In the genomic region with DNA sequence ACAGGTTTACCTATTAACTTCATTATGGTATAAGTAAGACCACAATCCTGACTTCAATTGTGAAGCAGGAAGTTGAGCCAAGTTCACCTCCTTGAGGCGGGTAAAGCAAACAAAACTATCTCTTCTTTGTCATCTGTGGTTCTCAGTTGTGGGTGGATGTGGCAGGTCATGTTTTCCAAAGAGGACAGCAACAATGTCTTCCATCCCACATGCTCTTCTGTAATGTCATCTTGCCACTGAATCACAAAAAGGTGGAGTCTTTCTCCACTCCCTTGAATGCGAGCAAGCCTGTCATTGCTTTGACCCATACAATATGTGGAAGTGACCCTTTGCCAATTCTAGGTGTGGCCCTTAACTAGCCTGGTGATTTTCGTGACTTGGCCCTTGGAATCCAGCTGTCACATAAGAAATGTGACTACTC, we compare ENCODE assay signal across 19 cellular contexts.
DNase-seq lines count a peak whose midpoint lies in the region; ATAC-seq, FAIRE-seq and TF ChIP-seq lines count a peak whose summit lies in the region.
"Had no signal": no experiment of that assay in that cellular context is flagged by ENCODE, and none has a peak within 500 bp of the region (broad histone marks: within the 10 kb centered on the region; RNA-seq: fewer than 3 reads in every experiment).

No MANE protein-coding gene starts in this region.

- FAIRE-seq in A549 (lab: Jason Lieb, UNC) (no peak), bronchial epithelial cell (lab: Jason Lieb, UNC) (peak; percentile 82)
- FAIRE-seq: D721Med had no signal

- H3K27me3 ChIP-seq in GM23248 (replicated peaks; ENCODE audit: insufficient read depth) (no peaks in the 10 kb centered on the region), bronchial epithelial cell (ENCODE audit: control insufficient read depth, insufficient read depth, low read length) (no peaks in the 10 kb centered on the region), mesenchymal stem cell (ENCODE audit: control insufficient read depth in 1 of 2, insufficient read depth in 1 of 2, low read length in 2 of 2) (no peaks in the 10 kb centered on the region), WERI-Rb-1 (ENCODE audit: insufficient read depth, low read depth, severe bottlenecking) (no peaks in the 10 kb centered on the region), foreskin keratinocyte (no peaks in the 10 kb centered on the region)
- H3K27me3 ChIP-seq: SJCRH30 had no signal

- peak overlapping the region; percentile 12 for H2AK5ac ChIP-seq in mesenchymal stem cell (ENCODE audit: low read length, severe bottlenecking)

- no peak overlapping the region for H2BK12ac ChIP-seq in mesenchymal stem cell (ENCODE audit: low read length in 2 of 2)

- in situ Hi-C loops in GM23248 (cut with MboI): no loop called here

- TF ChIP-seq CTCF in A549 (IDR thresholded peaks at IDR 0.05) (no peak), bronchial epithelial cell (IDR thresholded peaks at IDR 0.05; ENCODE audit: insufficient read depth, low read length, severe bottlenecking) (no peak), WERI-Rb-1 (IDR thresholded peaks at IDR 0.05; ENCODE audit: low read depth, low read length) (no peak), foreskin keratinocyte (conservative IDR thresholded peaks at IDR 0.05) (no peak)

- H3K4me1 ChIP-seq in A549 (peaks cover 16% of the 10 kb centered on the region), GM23248 (ENCODE audit: insufficient read depth) (peaks cover 12% of the 10 kb centered on the region), mesenchymal stem cell (ENCODE audit: control insufficient read depth, insufficient read depth, low read depth, low read length) (peaks cover 2% of the 10 kb centered on the region), foreskin keratinocyte (no peaks in the 10 kb centered on the region)
- H3K4me1 ChIP-seq: HAP-1 had no signal

- no peak overlapping the region for H2BK15ac ChIP-seq in mesenchymal stem cell (ENCODE audit: low read depth, poor library complexity, severe bottlenecking)

- H2AFZ ChIP-seq in GM23248 (no peak overlapping the region), mesenchymal stem cell (ENCODE audit: low read depth, low read length) (no peak overlapping the region)

- ATAC-seq in A549: peak in 1 of 2 experiments; percentile 43; a peak in 2 of 6 replicates
- no peak for ATAC-seq in foreskin keratinocyte

- no peaks in the 10 kb centered on the region for H3K79me2 ChIP-seq in GM23248 (ENCODE audit: insufficient read depth)

- no peak overlapping the region for H3K18ac ChIP-seq in mesenchymal stem cell (ENCODE audit: low read depth in 1 of 2, low read length in 2 of 2)

- H3K9me3 ChIP-seq in A549 (peaks cover 12% of the 10 kb centered on the region; the same call in 1 of the 3 replicates), GM23248 (ENCODE audit: low read depth) (no peaks in the 10 kb centered on the region), mesenchymal stem cell (ENCODE audit: control insufficient read depth, low read length) (peaks cover 26% of the 10 kb centered on the region), WERI-Rb-1 (ENCODE audit: severe bottlenecking) (no peaks in the 10 kb centered on the region)
- H3K9me3 ChIP-seq: HAP-1, SJCRH30 had no signal

- no peak overlapping the region for H4K91ac ChIP-seq in mesenchymal stem cell (ENCODE audit: low read length)

- no peak overlapping the region for H3K4me3 ChIP-seq in A549
- no peak overlapping the region for H3K4me3 ChIP-seq in GM23248
- H3K4me3 ChIP-seq in bronchial epithelial cell (ENCODE audit: low read depth, low read length): no peak overlapping the region
- no peak overlapping the region for H3K4me3 ChIP-seq in mesenchymal stem cell (ENCODE audit: insufficient read depth in 1 of 2, low read depth in 1 of 2, low read length in 2 of 2)
- H3K4me3 ChIP-seq in WERI-Rb-1 (ENCODE audit: low read depth, low read length): no peak overlapping the region
- H3K4me3 ChIP-seq: HAP-1, SJCRH30 had no signal

- peak overlapping the region; percentile 6 for H2BK5ac ChIP-seq in mesenchymal stem cell (ENCODE audit: low read depth, low read length, poor library complexity, severe bottlenecking)

- H3F3A ChIP-seq in GM23248 (ENCODE audit: insufficient read depth): peaks cover 6% of the 10 kb centered on the region; the same call in 1 of the 2 replicates

- H4K20me1 ChIP-seq in GM23248 (ENCODE audit: insufficient read depth): no peaks in the 10 kb centered on the region

- no peaks in the 10 kb centered on the region for H3K9me2 ChIP-seq in GM23248 (ENCODE audit: insufficient read depth)

- H3K79me1 ChIP-seq in mesenchymal stem cell (replicated peaks; ENCODE audit: low read length, poor library complexity, severe bottlenecking): peaks cover 7% of the 10 kb centered on the region

- H3K4ac ChIP-seq in mesenchymal stem cell (ENCODE audit: low read depth in 1 of 2, low read length in 2 of 2): no peak overlapping the region

- TF ChIP-seq RAD21 in A549 (conservative IDR thresholded peaks at IDR 0.05 in 1 of 2, IDR thresholded peaks at IDR 0.05 in 1 of 2): no peak

- H3K36me3 ChIP-seq in GM23248 (ENCODE audit: low read depth): no peaks in the 10 kb centered on the region
- H3K36me3 ChIP-seq in bronchial epithelial cell (ENCODE audit: control insufficient read depth, insufficient read depth, low read length): no peaks in the 10 kb centered on the region
- H3K36me3 ChIP-seq in mesenchymal stem cell (ENCODE audit: control insufficient read depth in 1 of 2, insufficient read depth in 2 of 2, low read depth in 1 of 2, low read length in 2 of 2): no peaks in the 10 kb centered on the region
- no peaks in the 10 kb centered on the region for H3K36me3 ChIP-seq in WERI-Rb-1
- H3K36me3 ChIP-seq: HAP-1, SJCRH30 had no signal

- H3K23ac ChIP-seq in mesenchymal stem cell (ENCODE audit: low read length in 2 of 2): no peak overlapping the region

- peak overlapping the region in 1 of 2 experiments; percentile 23; a peak in 3 of 6 replicates for H3K27ac ChIP-seq in A549
- H3K27ac ChIP-seq in GM23248: no peak overlapping the region
- H3K27ac ChIP-seq in mesenchymal stem cell (ENCODE audit: low read length, poor library complexity, severe bottlenecking): peak overlapping the region; percentile 95
- no peak overlapping the region for H3K27ac ChIP-seq in WERI-Rb-1
- no peak overlapping the region for H3K27ac ChIP-seq in foreskin keratinocyte

- no peak overlapping the region for H2BK120ac ChIP-seq in mesenchymal stem cell (ENCODE audit: low read depth, low read length)

- H3K14ac ChIP-seq in mesenchymal stem cell (ENCODE audit: low read length in 2 of 2): no peak overlapping the region

- TF ChIP-seq EP300 in A549 (IDR thresholded peaks at IDR 0.05): no peak

- H4K8ac ChIP-seq in mesenchymal stem cell (ENCODE audit: low read length): no peak overlapping the region

- POLR2A ChIA-PET in A549 (lab: Yijun Ruan, JAX): no interaction called here

- no peak for TF ChIP-seq POLR2A in A549 (IDR thresholded peaks at IDR 0.05; ENCODE audit: low read length)

- H3K9ac ChIP-seq in GM23248: no peak overlapping the region
- no peak overlapping the region for H3K9ac ChIP-seq in mesenchymal stem cell (ENCODE audit: low read length)

- WGBS in A549 (ENCODE audit: missing lambda C conversion rate): 64% methylated on average over 3 of the region's 3 CpGs
- whole genome bisulfite sequencing in GM23248 (ENCODE audit: low coverage in 1 of 2, low lambda C conversion rate in 2 of 2, missing lambda C conversion rate in 2 of 2), 2 experiments: 42 to 48% methylated on average over 3 of the region's 3 CpGs
- WGBS in mesenchymal stem cell: 65% methylated on average over 3 of the region's 3 CpGs

- CTCF ChIA-PET in A549 (lab: Yijun Ruan, JAX): no interaction called here

- H3K4me2 ChIP-seq in A549: peak overlapping the region; percentile 50
- peak overlapping the region; percentile 52 for H3K4me2 ChIP-seq in GM23248 (ENCODE audit: unreplicated experiment)
- peak overlapping the region; percentile 12 for H3K4me2 ChIP-seq in mesenchymal stem cell (ENCODE audit: low read length, poor library complexity, severe bottlenecking)

- DNase-seq in A549 (ENCODE audit: low read depth in 1 of 2, low spot score in 1 of 2) (peak in 1 of 2 experiments; percentile 42), GM23248 (peak; percentile 18), bronchial epithelial cell (ENCODE audit: low read depth) (no peak), mesenchymal stem cell (no peak), midbrain (lab: John Stamatoyannopoulos, UW) (no peak), WERI-Rb-1 (no peak), foreskin keratinocyte (no peak), NCI-H82 (lab: John Stamatoyannopoulos, UW) (no peak)
- DNase-seq: CD4-positive, CD25-positive, alpha-beta regulatory T cell; DND-41; IMR-90; Kasumi-1; NCI-H1417; NCI-H1930; NCI-H2171; NCI-H446 treated with DMSO at 0.1 percent for 48 hours had no signal

TF ChIP-seq in A549, 52 proteins besides CTCF, POLR2A, EP300 and RAD21:
- TF ChIP-seq, protein P1, sequence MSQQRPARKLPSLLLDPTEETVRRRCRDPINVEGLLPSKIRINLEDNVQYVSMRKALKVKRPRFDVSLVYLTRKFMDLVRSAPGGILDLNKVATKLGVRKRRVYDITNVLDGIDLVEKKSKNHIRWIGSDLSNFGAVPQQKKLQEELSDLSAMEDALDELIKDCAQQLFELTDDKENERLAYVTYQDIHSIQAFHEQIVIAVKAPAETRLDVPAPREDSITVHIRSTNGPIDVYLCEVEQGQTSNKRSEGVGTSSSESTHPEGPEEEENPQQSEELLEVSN (IDR thresholded peaks at IDR 0.05; ENCODE audit: borderline replicate concordance, low read depth): no peak
- no peak for TF ChIP-seq JUNB (IDR thresholded peaks at IDR 0.05)
- TF ChIP-seq, protein P2, sequence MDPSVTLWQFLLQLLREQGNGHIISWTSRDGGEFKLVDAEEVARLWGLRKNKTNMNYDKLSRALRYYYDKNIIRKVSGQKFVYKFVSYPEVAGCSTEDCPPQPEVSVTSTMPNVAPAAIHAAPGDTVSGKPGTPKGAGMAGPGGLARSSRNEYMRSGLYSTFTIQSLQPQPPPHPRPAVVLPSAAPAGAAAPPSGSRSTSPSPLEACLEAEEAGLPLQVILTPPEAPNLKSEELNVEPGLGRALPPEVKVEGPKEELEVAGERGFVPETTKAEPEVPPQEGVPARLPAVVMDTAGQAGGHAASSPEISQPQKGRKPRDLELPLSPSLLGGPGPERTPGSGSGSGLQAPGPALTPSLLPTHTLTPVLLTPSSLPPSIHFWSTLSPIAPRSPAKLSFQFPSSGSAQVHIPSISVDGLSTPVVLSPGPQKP (IDR thresholded peaks at IDR 0.05; ENCODE audit: low read depth, low read length): no peak
